1 cellular context compared by ENCODE assay signal in the genomic region with DNA sequence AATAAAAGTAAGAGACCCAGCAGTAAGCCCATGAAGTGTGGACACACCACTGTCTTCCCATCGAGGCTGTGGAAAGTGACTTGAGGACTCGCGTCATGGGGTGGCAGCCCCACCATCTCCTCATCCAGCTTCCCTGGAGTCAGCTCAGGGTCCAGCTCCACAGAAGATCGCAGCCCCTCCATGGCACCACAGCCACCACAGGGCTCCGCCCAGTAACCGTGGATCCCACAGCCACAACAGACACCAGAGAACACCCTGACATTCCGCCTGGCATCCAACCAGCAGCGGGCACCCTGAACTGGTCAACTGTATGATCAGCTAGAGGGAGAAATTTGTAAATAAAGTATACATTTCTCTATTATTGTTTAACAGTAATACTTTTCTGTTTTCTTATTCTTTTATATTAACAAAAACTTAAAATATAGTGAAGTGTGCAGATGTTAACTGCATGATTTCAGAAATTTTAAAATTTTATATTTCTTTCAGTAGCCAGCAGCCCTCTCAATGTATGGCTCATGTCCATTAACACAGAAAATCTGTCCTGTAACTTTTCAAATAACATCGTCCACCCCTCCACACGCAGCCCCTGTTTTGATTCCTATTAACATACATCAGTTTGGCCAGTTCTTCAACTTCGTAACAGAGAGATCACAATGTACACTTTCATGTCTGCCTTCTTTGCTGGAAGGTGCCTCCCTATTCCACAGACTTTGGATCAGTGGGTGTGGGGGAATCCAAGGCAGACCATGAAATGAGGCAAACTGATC.
TF ChIP-seq lines count a peak whose summit lies in the region.

No MANE protein-coding gene starts in this region.

TF ChIP-seq in K562, 482 proteins besides CTCF, POLR2A, EP300 and RAD21 (continued from another document):
- TF ChIP-seq, protein P1, sequence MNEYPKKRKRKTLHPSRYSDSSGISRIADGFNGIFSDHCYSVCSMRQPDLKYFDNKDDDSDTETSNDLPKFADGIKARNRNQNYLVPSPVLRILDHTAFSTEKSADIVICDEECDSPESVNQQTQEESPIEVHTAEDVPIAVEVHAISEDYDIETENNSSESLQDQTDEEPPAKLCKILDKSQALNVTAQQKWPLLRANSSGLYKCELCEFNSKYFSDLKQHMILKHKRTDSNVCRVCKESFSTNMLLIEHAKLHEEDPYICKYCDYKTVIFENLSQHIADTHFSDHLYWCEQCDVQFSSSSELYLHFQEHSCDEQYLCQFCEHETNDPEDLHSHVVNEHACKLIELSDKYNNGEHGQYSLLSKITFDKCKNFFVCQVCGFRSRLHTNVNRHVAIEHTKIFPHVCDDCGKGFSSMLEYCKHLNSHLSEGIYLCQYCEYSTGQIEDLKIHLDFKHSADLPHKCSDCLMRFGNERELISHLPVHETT (CRISPR knock-in tag; conservative IDR thresholded peaks at IDR 0.05 in 1 of 2, IDR thresholded peaks at IDR 0.05 in 1 of 2): no peak
